8 cellular contexts compared by ENCODE assay signal in genomic region chr20:25310268-25310920, GRCh38.
DNase-seq lines count a peak whose midpoint lies in the region; ATAC-seq and TF ChIP-seq lines count a peak whose summit lies in the region.

No MANE protein-coding gene starts in this region.

- peak; percentile 94 for ATAC-seq in GM21786 (IDR thresholded peaks at IDR 0.05; ENCODE audit: unreplicated experiment)

- peaks cover 10% of the 10 kb centered on the region for H3K36me3 Mint-ChIP-seq in MCF 10A (ENCODE audit: insufficient read depth, unreplicated experiment)

- peak overlapping the region; percentile 56 for H3K4me3 Mint-ChIP-seq in MCF 10A (ENCODE audit: unreplicated experiment)

- intact Hi-C loops in MCF 10A (cut with micrococcal nuclease) = loop anchor here (1.0 kb wide), 1 partner anchor 89 kb away; no protein-coding TSS in a partner anchor

- H3K9me3 Mint-ChIP-seq in MCF 10A (ENCODE audit: unreplicated experiment) = no peaks in the 10 kb centered on the region

- TF ChIP-seq RAD21 in Ishikawa (IDR thresholded peaks at IDR 0.05; ENCODE audit: low read depth) = peak; percentile 54; the same call in 1 of the 2 replicates

- H3K27me3 Mint-ChIP-seq in MCF 10A (ENCODE audit: insufficient read depth, unreplicated experiment) = no peaks in the 10 kb centered on the region

- CTCF ChIA-PET in MCF 10A (lab: Yijun Ruan, JAX) = interaction anchor here (0.5 to 5.6 kb wide), 27 partner anchors 9 to 687 kb away, joined by 3 to 68 read pairs (median 4); no protein-coding TSS in a partner anchor

- POLR2A ChIA-PET in MCF 10A (lab: Yijun Ruan, JAX) = interaction anchor here (0.7 to 4.7 kb wide), 16 partner anchors 9 to 319 kb away, joined by 3 to 32 read pairs (median 8); partner anchors contain the start of genes ABHD12, APMAP, GINS1 and PYGB

- BruUV-seq in MCF 10A (replicated peaks; lab: Mats Ljungman, UMichigan) = no TSS peak

- DNase-seq in GM10266 (ENCODE audit: extremely low spot score) (peak; percentile 86), T follicular helper cell (ENCODE audit: low read depth) (peak; percentile 7), MCF 10A (ENCODE audit: unreplicated experiment) (peak; percentile 91), kidney tubule cell (ENCODE audit: low spot score) (peak; percentile 96), KG1 (lab: John Stamatoyannopoulos, UW) (no peak)
- DNase-seq in stimulated activated CD4-positive, alpha-beta T cell treated with anti-CD3 and anti-CD28 coated beads, Interleukin-2, amount 100 ng/mL, for 48 hours = peak; percentile 37 to 47

- TF ChIP-seq EP300 in Ishikawa (IDR thresholded peaks at IDR 0.05; ENCODE audit: borderline replicate concordance) = no peak

- TF ChIP-seq CTCF in GM10266 (IDR thresholded peaks at IDR 0.05; ENCODE audit: control insufficient read depth, insufficient read depth, low read depth, missing control alignments) (peak; percentile 76), MCF 10A (IDR thresholded peaks at IDR 0.05; ENCODE audit: unreplicated experiment) (peak; percentile 30)

- H3K27ac Mint-ChIP-seq in MCF 10A (ENCODE audit: low read depth, unreplicated experiment) = peak overlapping the region; percentile 88

- H3K4me1 Mint-ChIP-seq in MCF 10A (ENCODE audit: insufficient read depth, unreplicated experiment) = peaks cover 32% of the 10 kb centered on the region

TF ChIP-seq in Ishikawa, 13 proteins besides CTCF, POLR2A, EP300 and RAD21:
- TF ChIP-seq EGR1 (IDR thresholded peaks at IDR 0.05) (no peak), CREB1 (IDR thresholded peaks at IDR 0.05; ENCODE audit: low read depth) (no peak), ZBTB7A (IDR thresholded peaks at IDR 0.05; ENCODE audit: low read depth) (no peak), TAF1 (IDR thresholded peaks at IDR 0.05; ENCODE audit: low read depth) (no peak), TCF12 (IDR thresholded peaks at IDR 0.05; ENCODE audit: low read depth) (no peak), TEAD4 (IDR thresholded peaks at IDR 0.05) (no peak), FOXM1 (IDR thresholded peaks at IDR 0.05; ENCODE audit: borderline replicate concordance, low read depth) (no peak), MAX (IDR thresholded peaks at IDR 0.05) (no peak), NFIC (IDR thresholded peaks at IDR 0.05) (no peak), YY1 (IDR thresholded peaks at IDR 0.05; ENCODE audit: low read depth) (no peak), USF1 (IDR thresholded peaks at IDR 0.05) (no peak)
